Comparison of ENCODE assay signal across 8 cellular contexts in the genomic region with DNA sequence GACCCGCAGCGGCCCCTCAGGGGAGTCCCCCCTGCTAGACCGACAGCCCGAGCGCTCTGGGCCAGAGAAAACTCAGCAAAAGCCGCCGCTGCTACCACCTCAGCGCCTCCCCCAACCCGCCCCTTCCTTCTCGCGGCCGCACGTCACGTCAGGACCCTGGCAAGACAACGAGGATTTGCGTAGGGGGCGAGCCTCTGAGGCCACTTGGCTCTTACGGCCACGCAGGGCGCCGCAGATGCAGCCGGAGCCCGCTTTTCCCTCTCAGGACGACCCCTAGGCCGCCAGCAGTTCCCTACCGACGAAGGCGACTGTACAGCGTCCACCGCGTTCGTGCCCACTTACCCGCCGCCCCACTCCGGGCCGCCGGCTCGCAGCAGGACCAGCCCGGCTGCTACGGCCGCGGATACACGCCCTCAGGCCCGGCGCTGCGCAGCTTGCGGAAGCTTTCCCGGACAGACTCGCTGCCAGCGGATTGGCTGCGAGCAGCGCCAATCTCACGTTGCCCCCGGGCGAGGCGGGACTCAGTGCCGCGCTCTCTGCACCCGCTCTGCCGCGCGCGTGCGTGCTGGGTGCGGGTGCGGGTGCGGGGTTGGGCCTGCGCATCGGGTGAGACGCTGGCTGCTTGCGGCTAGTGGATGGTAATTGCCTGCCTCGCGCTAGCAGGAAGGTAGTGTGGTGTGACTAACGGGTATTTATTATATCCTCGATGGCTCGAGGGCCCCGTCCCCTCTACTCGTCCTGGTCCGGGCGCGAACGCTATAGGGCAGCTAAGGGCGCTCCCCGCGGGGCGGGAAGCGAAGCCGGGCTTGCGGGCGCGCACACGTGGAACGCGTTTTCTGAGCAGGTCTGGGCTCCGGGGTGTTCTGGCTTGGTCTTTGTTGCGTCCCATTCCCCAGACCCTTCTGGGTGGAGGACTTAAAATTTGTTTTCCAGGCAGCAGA. TPM values are rescaled to one million over a fixed set of nuclear protein-coding genes. Genes with fewer than 3 reads are reported as not detected.
DNase-seq lines count a peak whose midpoint lies in the region; ATAC-seq and TF ChIP-seq lines count a peak whose summit lies in the region.

A gene with protein sequence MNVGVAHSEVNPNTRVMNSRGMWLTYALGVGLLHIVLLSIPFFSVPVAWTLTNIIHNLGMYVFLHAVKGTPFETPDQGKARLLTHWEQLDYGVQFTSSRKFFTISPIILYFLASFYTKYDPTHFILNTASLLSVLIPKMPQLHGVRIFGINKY (minus strand): TSS at position 413 of the 941 bp plus-strand sequence. CDS start 1,744 bp downstream, outside the sequence.
Gene PMS1 (plus strand): TSS at position 524 of the 941 bp plus-strand sequence. CDS start 7,360 bp downstream, outside the sequence.

- H3K27ac Mint-ChIP-seq in naive B cell: peak within 1 kb of the TSS; percentile 89 to 98 (median 96)
- peak within 1 kb of the TSS; percentile 91 for H3K27ac Mint-ChIP-seq in stimulated activated effector memory CD8-positive, alpha-beta T cell treated with anti-CD3 and anti-CD28 coated beads, Interleukin-12 subunit alpha, Interleukin-12 subunit beta, amount 100 ng/mL, for 72 hours

- no peaks in the 10 kb centered on the region for H3K27me3 Mint-ChIP-seq in naive B cell

- no peak for TF ChIP-seq CTCF in LNCaP clone FGC (IDR thresholded peaks at IDR 0.05; ENCODE audit: control insufficient read depth, extremely low read depth, insufficient read depth)

- DNase-seq in EL: peak; percentile 95
- peak; percentile 93 for DNase-seq in H4 (ENCODE audit: low spot score)
- peak; percentile 85 for DNase-seq in LNCaP clone FGC (ENCODE audit: low read depth)
- DNase-seq in RPMI8226: peak; percentile 97
- peak; percentile 86 to 90 for DNase-seq in activated T-helper 1 cell treated with anti-CD3 and anti-CD28 coated beads, Interleukin-2, amount 50 U/mL, for 16 hours (ENCODE audit: low read depth in 1 of 2, low spot score in 1 of 2)
- peak; percentile 97 for DNase-seq in fibroblast of gingiva (ENCODE audit: low read depth)
- DNase-seq in naive B cell: peak; percentile 94
- DNase-seq in stimulated activated effector memory CD8-positive, alpha-beta T cell treated with anti-CD3 and anti-CD28 coated beads, Interleukin-12 subunit alpha, Interleukin-12 subunit beta, amount 100 ng/mL, for 72 hours (ENCODE audit: low spot score in 2 of 2): peak; percentile 95 to 98

- H3K4me1 Mint-ChIP-seq in naive B cell: peaks cover 38 to 51% (median 45%) of the 10 kb centered on the region in 3 donors
- H3K4me1 Mint-ChIP-seq in stimulated activated effector memory CD8-positive, alpha-beta T cell treated with anti-CD3 and anti-CD28 coated beads, Interleukin-12 subunit alpha, Interleukin-12 subunit beta, amount 100 ng/mL, for 72 hours: peaks cover 45% of the 10 kb centered on the region

- peak within 1 kb of the TSS; percentile 90 to 97 (median 96) for H3K4me3 Mint-ChIP-seq in naive B cell
- peak within 1 kb of the TSS; percentile 86 for H3K4me3 Mint-ChIP-seq in stimulated activated effector memory CD8-positive, alpha-beta T cell treated with anti-CD3 and anti-CD28 coated beads, Interleukin-12 subunit alpha, Interleukin-12 subunit beta, amount 100 ng/mL, for 72 hours

- ATAC-seq in naive B cell (ENCODE audit: low read depth in 2 of 2): peak; percentile 86 to 87
- peak; percentile 95 for ATAC-seq in stimulated activated effector memory CD8-positive, alpha-beta T cell treated with anti-CD3 and anti-CD28 coated beads, Interleukin-12 subunit alpha, Interleukin-12 subunit beta, amount 100 ng/mL, for 72 hours

- H3K4me3 ChIP-seq in LNCaP clone FGC (ENCODE audit: low read depth, low read length): peak within 1 kb of the TSS; percentile 66

- no peaks in the 10 kb centered on the region for H3K9me3 Mint-ChIP-seq in naive B cell
- H3K9me3 Mint-ChIP-seq in stimulated activated effector memory CD8-positive, alpha-beta T cell treated with anti-CD3 and anti-CD28 coated beads, Interleukin-12 subunit alpha, Interleukin-12 subunit beta, amount 100 ng/mL, for 72 hours: no peaks in the 10 kb centered on the region

- H3K36me3 Mint-ChIP-seq in naive B cell: peaks cover 4 to 16% of the 10 kb centered on the region in 2 donors
- peaks cover 77% of the 10 kb centered on the region for H3K36me3 Mint-ChIP-seq in stimulated activated effector memory CD8-positive, alpha-beta T cell treated with anti-CD3 and anti-CD28 coated beads, Interleukin-12 subunit alpha, Interleukin-12 subunit beta, amount 100 ng/mL, for 72 hours

RNA-seq across cellular contexts. Expression of the first gene that starts in this region (rescaled TPM):
- total RNA-seq in H4 (2014; rRNA removed; shearing (Covaris generic)): 84.6 and 91.4 TPM in 2 replicates
- polyA plus RNA-seq in naive B cell (ENCODE audit: low read depth in 6 of 6): 100 to 1,000 TPM in 3 of 6 donors, 10 to 100 TPM in 3; 78.8 to 113 (median 102) TPM

RNA-seq across cellular contexts. Expression of gene PMS1, which starts in this region (rescaled TPM):
- total RNA-seq in H4 (2014; rRNA removed; shearing (Covaris generic)): 12.7 and 17.5 TPM in 2 replicates
- polyA plus RNA-seq in naive B cell (ENCODE audit: low read depth in 6 of 6): 10 to 100 TPM; 12.4 to 29.2 (median 22.9) TPM

Comparison
In these comparisons a context has a peak if more than half of its experiments do, and no peak if none do; other contexts are left out.
1. Peak in every context shown above with its lines: DNase-seq, ATAC-seq and H3K4me3 ChIP-seq.